Comparison of ENCODE assay signal across 22 cellular contexts in genomic region chr10:78515873-78516153, GRCh38.
A peak's percentile ranks its signal among the peaks of the same experiment; 100 is the strongest.
DNase-seq lines count a peak whose midpoint lies in the region; ATAC-seq and TF ChIP-seq lines count a peak whose summit lies in the region.
"Had no signal": no experiment of that assay in that cellular context is flagged by ENCODE, and none has a peak within 500 bp of the region (broad histone marks: within the 10 kb centered on the region; RNA-seq: fewer than 3 reads in every experiment).

No MANE protein-coding gene starts in this region.

- ATAC-seq in HCT116 (no peak), GM21786 (IDR thresholded peaks at IDR 0.05; ENCODE audit: unreplicated experiment) (no peak)
- no peak for ATAC-seq in activated CD8-positive, alpha-beta T cell treated with anti-CD3 and anti-CD28 coated beads for 36 hours

- H3K27me3 Mint-ChIP-seq in activated CD8-positive, alpha-beta T cell treated with anti-CD3 and anti-CD28 coated beads for 36 hours: no peaks in the 10 kb centered on the region

- peak overlapping the region; percentile 28 for H3K4me2 ChIP-seq in HCT116 (ENCODE audit: low read length)

- DNase-seq in HCT116 (ENCODE audit: low read depth, low spot score) (no peak), esophagus muscularis mucosa (ENCODE audit: extremely low spot score) (no peak), prostate gland (ENCODE audit: low spot score) (no peak), transverse colon (no peak), SHP77 treated with DMSO at 0.1 percent for 48 hours (lab: John Stamatoyannopoulos, UW) (no peak)
- no peak for DNase-seq in activated CD8-positive, alpha-beta T cell treated with anti-CD3 and anti-CD28 coated beads for 36 hours
- DNase-seq: 8988T, ACHN, Calu3, DMS79 treated with DMSO at 0.1 percent for 48 hours, GF-D8, NCI-H1048, NCI-H1694 treated with DMSO at 0.1 percent for 48 hours, NCI-H2081 treated with DMSO at 0.1 percent for 48 hours, NCI-H2171, NCI-H226, NCI-H510A, RPMI8226 had no signal

- TF ChIP-seq EP300 in esophagus muscularis mucosa (IDR thresholded peaks at IDR 0.05): no peak
- no peak for TF ChIP-seq EP300 in transverse colon (IDR thresholded peaks at IDR 0.05; ENCODE audit: low read depth)

- intact Hi-C loops in HCT116 (cut with micrococcal nuclease): no loop called here
- intact Hi-C loops in esophagus muscularis mucosa (cut with DNase I): loop anchor here (10.0 kb wide), 1 partner anchor 301 kb away; no protein-coding TSS in a partner anchor
- intact Hi-C loops in prostate gland (cut with DNase I): loop anchor here (5.0 to 10.0 kb wide), 3 partner anchors 201 to 556 kb away; no protein-coding TSS in a partner anchor
- intact Hi-C loops in transverse colon (cut with DNase I; ENCODE audit: low total_unique reads): no loop called here
- intact Hi-C loops in activated CD8-positive, alpha-beta T cell treated with anti-CD3 and anti-CD28 coated beads for 36 hours (cut with micrococcal nuclease): no loop called here

- H3K4me3 Mint-ChIP-seq in activated CD8-positive, alpha-beta T cell treated with anti-CD3 and anti-CD28 coated beads for 36 hours: no peak overlapping the region
- H3K4me3 Mint-ChIP-seq: CD14-positive monocyte had no signal

- POLR2A ChIA-PET in HCT116 (lab: Charles Lee): no interaction called here
- POLR2A ChIA-PET in activated CD8-positive, alpha-beta T cell treated with anti-CD3 and anti-CD28 coated beads for 36 hours (lab: Charles Lee): no interaction called here

- RAD21 ChIA-PET in HCT116 (lab: Charles Lee; ENCODE audit: low non-redundant PET in 1 of 2, low total read pairs in 2 of 2, uncharacterized antibody in 2 of 2, unreplicated experiment in 2 of 2): no interaction called here

- H3K9me3 ChIP-seq in HCT116 (ENCODE audit: control insufficient read depth in 1 of 2, insufficient read depth in 1 of 2, low read depth in 1 of 2, low read length in 2 of 2) (no peaks in the 10 kb centered on the region), esophagus muscularis mucosa (no peaks in the 10 kb centered on the region), prostate gland (no peaks in the 10 kb centered on the region), transverse colon (no peaks in the 10 kb centered on the region)
- H3K9me3 ChIP-seq: BE2C had no signal

- no peaks in the 10 kb centered on the region for H4K20me1 ChIP-seq in HCT116 (ENCODE audit: insufficient read depth)

- no TSS peak for BruUV-seq in HCT116 (replicated peaks; lab: Mats Ljungman, UMichigan)

- no peaks in the 10 kb centered on the region for H3K36me3 Mint-ChIP-seq in activated CD8-positive, alpha-beta T cell treated with anti-CD3 and anti-CD28 coated beads for 36 hours (ENCODE audit: low read depth)
- H3K36me3 Mint-ChIP-seq: CD14-positive monocyte had no signal

- no peak for TF ChIP-seq RAD21 in HCT116 (IDR thresholded peaks at IDR 0.05; ENCODE audit: low read depth)

- no peak overlapping the region for H3K27ac Mint-ChIP-seq in activated CD8-positive, alpha-beta T cell treated with anti-CD3 and anti-CD28 coated beads for 36 hours
- H3K27ac Mint-ChIP-seq: CD14-positive monocyte had no signal

- TF ChIP-seq CTCF in HCT116 (IDR thresholded peaks at IDR 0.05 in 2 of 3, conservative IDR thresholded peaks at IDR 0.05 in 1 of 3; ENCODE audit: borderline replicate concordance in 1 of 3, insufficient read depth in 1 of 3, low read depth in 2 of 3, low read length in 2 of 3): no peak
- TF ChIP-seq CTCF in esophagus muscularis mucosa (IDR thresholded peaks at IDR 0.05): no peak
- no peak for TF ChIP-seq CTCF in prostate gland (IDR thresholded peaks at IDR 0.05)
- no peak for TF ChIP-seq CTCF in transverse colon (IDR thresholded peaks at IDR 0.05)
- no peak for TF ChIP-seq CTCF in activated CD8-positive, alpha-beta T cell treated with anti-CD3 and anti-CD28 coated beads for 36 hours (IDR thresholded peaks at IDR 0.05)

- H3K4me1 ChIP-seq in HCT116 (ENCODE audit: control insufficient read depth in 1 of 2, insufficient read depth in 2 of 2, low read length in 2 of 2) (peaks cover 0 to 19% of the 10 kb centered on the region in 2 experiments; a peak in 2 of 4 replicates), esophagus muscularis mucosa (peaks cover 6 to 76% (median 69%) of the 10 kb centered on the region in 4 donors), prostate gland (replicated peaks) (no peaks in the 10 kb centered on the region), transverse colon (peaks cover 0 to 21% (median 10%) of the 10 kb centered on the region in 4 donors)

- no peak overlapping the region for H2AFZ ChIP-seq in HCT116 (ENCODE audit: low read depth, low read length, poor library complexity, severe bottlenecking)

- H3K9me2 ChIP-seq in HCT116 (ENCODE audit: insufficient read depth): no peaks in the 10 kb centered on the region

- no peak overlapping the region for H3K9ac ChIP-seq in HCT116 (ENCODE audit: low read length)

- CTCF ChIA-PET in HCT116 (lab: Charles Lee): no interaction called here
- CTCF ChIA-PET in activated CD8-positive, alpha-beta T cell treated with anti-CD3 and anti-CD28 coated beads for 36 hours (lab: Charles Lee): interaction anchor here (1.6 kb wide), 2 partner anchors 8 to 10 kb away, joined by 4 read pairs; no protein-coding TSS in a partner anchor

- no peaks in the 10 kb centered on the region for H3K79me2 ChIP-seq in HCT116 (ENCODE audit: insufficient read depth, low read length)

- H3K4me3 ChIP-seq in HCT116 (replicated peaks in 1 of 2; ENCODE audit: low read depth in 1 of 2, low read length in 2 of 2) (no peak overlapping the region), esophagus muscularis mucosa (no peak overlapping the region), prostate gland (no peak overlapping the region), transverse colon (no peak overlapping the region)

- TF ChIP-seq POLR2A in HCT116 (IDR thresholded peaks at IDR 0.05; ENCODE audit: borderline replicate concordance, extremely low read depth, insufficient read depth, insufficient read length): no peak
- TF ChIP-seq POLR2A in esophagus muscularis mucosa (IDR thresholded peaks at IDR 0.05; ENCODE audit: low read depth): no peak
- no peak for TF ChIP-seq POLR2A in prostate gland (IDR thresholded peaks at IDR 0.05)
- no peak for TF ChIP-seq POLR2A in transverse colon (IDR thresholded peaks at IDR 0.05)

- no peaks in the 10 kb centered on the region for H3K36me3 ChIP-seq in HCT116 (ENCODE audit: control insufficient read depth in 1 of 2, insufficient read depth in 2 of 2, low read length in 2 of 2)
- H3K36me3 ChIP-seq in esophagus muscularis mucosa: no peaks in the 10 kb centered on the region
- H3K36me3 ChIP-seq in prostate gland: no peaks in the 10 kb centered on the region
- no peaks in the 10 kb centered on the region for H3K36me3 ChIP-seq in transverse colon
- H3K36me3 ChIP-seq: BE2C had no signal

- H3K27me3 ChIP-seq in HCT116 (ENCODE audit: insufficient read depth, low read length) (no peaks in the 10 kb centered on the region), esophagus muscularis mucosa (no peaks in the 10 kb centered on the region), prostate gland (replicated peaks; ENCODE audit: insufficient read depth) (no peaks in the 10 kb centered on the region), transverse colon (no peaks in the 10 kb centered on the region)
- H3K27me3 ChIP-seq: BE2C had no signal

- H3K9me3 Mint-ChIP-seq in activated CD8-positive, alpha-beta T cell treated with anti-CD3 and anti-CD28 coated beads for 36 hours: no peaks in the 10 kb centered on the region
- H3K9me3 Mint-ChIP-seq: CD14-positive monocyte had no signal

- in situ Hi-C loops in transverse colon (cut with MboI; ENCODE audit: low pct_ligation_motif_present in 1 of 4, low pct_unique_long_range_greater_than_20kb in 1 of 4, low sequenced_read_pairs in 3 of 4): no loop called here

- H3K27ac ChIP-seq in HCT116 (ENCODE audit: low read depth, low read length): no peak overlapping the region
- peak overlapping the region; percentile 74 to 81 (median 79) for H3K27ac ChIP-seq in esophagus muscularis mucosa (replicated peaks in 1 of 4)
- peak overlapping the region; percentile 43 to 47 for H3K27ac ChIP-seq in prostate gland
- H3K27ac ChIP-seq in transverse colon: peak overlapping the region in 3 of 4 donors; percentile 11 to 53 (median 46)
- H3K27ac ChIP-seq: HL-60 had no signal

- peaks cover 2% of the 10 kb centered on the region for H3K4me1 Mint-ChIP-seq in activated CD8-positive, alpha-beta T cell treated with anti-CD3 and anti-CD28 coated beads for 36 hours (ENCODE audit: low read depth)
- H3K4me1 Mint-ChIP-seq: CD14-positive monocyte had no signal

- WGBS in esophagus muscularis mucosa: 70% methylated on average over 1 of the region's 1 CpG
- 100% methylated on average over 1 of the region's 1 CpG for WGBS in prostate gland
- 80 to 100% methylated on average over 1 of the region's 1 CpG for WGBS in transverse colon (ENCODE audit: low coverage in 1 of 2), 2 donors

TF ChIP-seq in HCT116, 20 proteins besides CTCF, POLR2A, EP300 and RAD21 (continues in another document):
- no peak for TF ChIP-seq CBX3 (IDR thresholded peaks at IDR 0.05; ENCODE audit: low read depth)
- TF ChIP-seq YY1 (IDR thresholded peaks at IDR 0.05; ENCODE audit: extremely low read depth, insufficient replicate concordance, low read depth, low read length): no peak
- TF ChIP-seq EGR1 (IDR thresholded peaks at IDR 0.05; ENCODE audit: low read depth): no peak
- no peak for TF ChIP-seq TCF7L2 (IDR thresholded peaks at IDR 0.05; ENCODE audit: borderline replicate concordance, extremely low read depth, insufficient read depth, insufficient read length)
- no peak for TF ChIP-seq ZNF274 (IDR thresholded peaks at IDR 0.05; ENCODE audit: low read depth, low read length)

Comparison
In these comparisons a context has a peak if more than half of its experiments do, and no peak if none do; other contexts are left out.
1. intact Hi-C loops: an anchor here in esophagus muscularis mucosa (10.0 kb wide) and prostate gland (5.0 to 10.0 kb wide); none called in HCT116, transverse colon and activated CD8-positive, alpha-beta T cell treated with anti-CD3 and anti-CD28 coated beads for 36 hours.